In genomic region chr1:207644479-207644851, GRCh38 we compare ENCODE assay signal across 10 cellular contexts. TPM values are rescaled to one million over a fixed set of nuclear protein-coding genes. Genes with fewer than 3 reads are reported as not detected.
DNase-seq lines count a peak whose midpoint lies in the region; ATAC-seq and TF ChIP-seq lines count a peak whose summit lies in the region.
"Had no signal": no experiment of that assay in that cellular context is flagged by ENCODE, and none has a peak within 500 bp of the region (broad histone marks: within the 10 kb centered on the region; RNA-seq: fewer than 3 reads in every experiment).

No MANE protein-coding gene starts in this region.

- DNase-seq in SK-N-SH (no peak), SJCRH30 (no peak), fibroblast of mammary gland (ENCODE audit: low read depth) (no peak), AG20443 (ENCODE audit: low spot score) (no peak), GM19240 (ENCODE audit: insufficient read length, low spot score) (no peak)
- no peak for DNase-seq in stimulated activated effector memory CD8-positive, alpha-beta T cell treated with anti-CD3 and anti-CD28 coated beads, Interleukin-12 subunit alpha, Interleukin-12 subunit beta, amount 100 ng/mL, for 72 hours (ENCODE audit: low spot score in 2 of 2)

- no peaks in the 10 kb centered on the region for H3F3A ChIP-seq in SK-N-SH (replicated peaks; ENCODE audit: insufficient read depth)

- CTCF ChIA-PET in SK-N-SH (lab: Yijun Ruan, JAX), result no interaction called here

- H3K9me3 Mint-ChIP-seq in stimulated activated effector memory CD8-positive, alpha-beta T cell treated with anti-CD3 and anti-CD28 coated beads, Interleukin-12 subunit alpha, Interleukin-12 subunit beta, amount 100 ng/mL, for 72 hours, result no peaks in the 10 kb centered on the region

- H4K20me1 ChIP-seq in SK-N-SH (ENCODE audit: insufficient read depth), result no peaks in the 10 kb centered on the region

- H3K36me3 Mint-ChIP-seq in stimulated activated effector memory CD8-positive, alpha-beta T cell treated with anti-CD3 and anti-CD28 coated beads, Interleukin-12 subunit alpha, Interleukin-12 subunit beta, amount 100 ng/mL, for 72 hours, result no peaks in the 10 kb centered on the region

- POLR2A ChIA-PET in SK-N-SH (lab: Yijun Ruan, JAX), result no interaction called here

- no peaks in the 10 kb centered on the region for H3K9me3 ChIP-seq in SK-N-SH
- no peaks in the 10 kb centered on the region for H3K9me3 ChIP-seq in SJCRH30 (replicated peaks)

- H3K27me3 ChIP-seq in SK-N-SH (ENCODE audit: insufficient read depth) (peaks cover 14% of the 10 kb centered on the region; the same call in 1 of the 2 replicates), SJCRH30 (no peaks in the 10 kb centered on the region)

- ATAC-seq in SK-N-SH treated with all-trans-retinoic acid at 6 μM for 48 hours (no peak), HG03342 (IDR thresholded peaks at IDR 0.05; ENCODE audit: unreplicated experiment) (no peak)
- no peak for ATAC-seq in stimulated activated effector memory CD8-positive, alpha-beta T cell treated with anti-CD3 and anti-CD28 coated beads, Interleukin-12 subunit alpha, Interleukin-12 subunit beta, amount 100 ng/mL, for 72 hours

- no peaks in the 10 kb centered on the region for H3K79me2 ChIP-seq in SK-N-SH (ENCODE audit: insufficient read depth)

- H3K36me3 ChIP-seq in SK-N-SH (replicated peaks in 1 of 2; ENCODE audit: control insufficient read depth in 1 of 2, insufficient read depth in 2 of 2, low read length in 1 of 2) (no peaks in the 10 kb centered on the region), SJCRH30 (no peaks in the 10 kb centered on the region)

- H3K27ac ChIP-seq in SK-N-SH (ENCODE audit: low read depth in 2 of 2, low read length in 1 of 2) (no peak overlapping the region), SJCRH30 (no peak overlapping the region)
- H3K27ac ChIP-seq: 22Rv1 had no signal

- H3K4me3 Mint-ChIP-seq in stimulated activated effector memory CD8-positive, alpha-beta T cell treated with anti-CD3 and anti-CD28 coated beads, Interleukin-12 subunit alpha, Interleukin-12 subunit beta, amount 100 ng/mL, for 72 hours, result peak overlapping the region; percentile 62

- peaks cover 7% of the 10 kb centered on the region for H3K4me1 Mint-ChIP-seq in stimulated activated effector memory CD8-positive, alpha-beta T cell treated with anti-CD3 and anti-CD28 coated beads, Interleukin-12 subunit alpha, Interleukin-12 subunit beta, amount 100 ng/mL, for 72 hours

- TF ChIP-seq CTCF in SK-N-SH (IDR thresholded peaks at IDR 0.05), result no peak
- TF ChIP-seq CTCF in fibroblast of mammary gland (conservative IDR thresholded peaks at IDR 0.05; ENCODE audit: control insufficient read depth, insufficient read depth, low read depth, low read length), result no peak

- 13% methylated on average over 8 of the region's 8 CpGs for WGBS in SK-N-SH (ENCODE audit: low lambda C conversion rate)

- H3K4me3 ChIP-seq in SK-N-SH (ENCODE audit: low read depth in 2 of 2, low read length in 1 of 2), result peak overlapping the region; percentile 54 to 71
- H3K4me3 ChIP-seq in SJCRH30, result peak overlapping the region; percentile 58
- peak overlapping the region; percentile 19 for H3K4me3 ChIP-seq in fibroblast of mammary gland (ENCODE audit: control insufficient read depth, low read depth, low read length)

- no peaks in the 10 kb centered on the region for H3K9me2 ChIP-seq in SK-N-SH

- no peak for TF ChIP-seq RAD21 in SK-N-SH (IDR thresholded peaks at IDR 0.05; ENCODE audit: low read length)

- peaks cover 0 to 4% of the 10 kb centered on the region in 2 experiments; a peak in 1 of 4 replicates for H3K4me1 ChIP-seq in SK-N-SH (ENCODE audit: control insufficient read depth in 1 of 2, insufficient read depth in 2 of 2, low read depth in 1 of 2, low read length in 1 of 2)
- H3K4me1 ChIP-seq in SJCRH30, result no peaks in the 10 kb centered on the region

- no peak overlapping the region for H3K27ac Mint-ChIP-seq in stimulated activated effector memory CD8-positive, alpha-beta T cell treated with anti-CD3 and anti-CD28 coated beads, Interleukin-12 subunit alpha, Interleukin-12 subunit beta, amount 100 ng/mL, for 72 hours

- peak overlapping the region; percentile 93; the same call in 1 of the 2 replicates for H2AFZ ChIP-seq in SK-N-SH (ENCODE audit: low read depth)

- peak overlapping the region; percentile 96 for H3K4me2 ChIP-seq in SK-N-SH

- no peak for TF ChIP-seq EP300 in SK-N-SH (IDR thresholded peaks at IDR 0.05; ENCODE audit: borderline replicate concordance in 1 of 2, low read depth in 1 of 2, low read length in 1 of 2)

- no peak overlapping the region for H3K9ac ChIP-seq in SK-N-SH

TF ChIP-seq in SK-N-SH, 30 proteins besides CTCF, POLR2A, EP300 and RAD21 (continues in another document):
- TF ChIP-seq ZBTB33 (IDR thresholded peaks at IDR 0.05; ENCODE audit: borderline replicate concordance, low read depth), result no peak
- no peak for TF ChIP-seq FOXJ3 (CRISPR knock-in tag; IDR thresholded peaks at IDR 0.05)
- no peak for TF ChIP-seq RCOR1 (IDR thresholded peaks at IDR 0.05; ENCODE audit: low read length)
- TF ChIP-seq TAF1 (IDR thresholded peaks at IDR 0.05; ENCODE audit: borderline replicate concordance, low read depth, low read length), result no peak
- TF ChIP-seq EZH2phosphoT487 (IDR thresholded peaks at IDR 0.05; ENCODE audit: borderline replicate concordance, low read depth), result no peak
- no peak for TF ChIP-seq FOSL2 (IDR thresholded peaks at IDR 0.05; ENCODE audit: borderline replicate concordance, low read depth)
- TF ChIP-seq MEF2A (IDR thresholded peaks at IDR 0.05; ENCODE audit: borderline replicate concordance, low read depth), result no peak
- TF ChIP-seq JUND (IDR thresholded peaks at IDR 0.05), result no peak
- no peak for TF ChIP-seq SIN3A (IDR thresholded peaks at IDR 0.05; ENCODE audit: borderline replicate concordance, low read depth, low read length)
- TF ChIP-seq YY1 (IDR thresholded peaks at IDR 0.05; ENCODE audit: low read depth), result no peak

TF ChIP-seq in SK-N-SH treated with all-trans-retinoic acid at 6 μM for 48 hours, 23 proteins besides CTCF, POLR2A, EP300 and RAD21 (continues in another document):
- no peak for TF ChIP-seq TSHZ2 (CRISPR knock-in tag; IDR thresholded peaks at IDR 0.05)
- no peak for TF ChIP-seq CREB5 (CRISPR knock-in tag; IDR thresholded peaks at IDR 0.05; ENCODE audit: low read depth)
- TF ChIP-seq ESRRG (CRISPR knock-in tag; IDR thresholded peaks at IDR 0.05), result no peak
- no peak for TF ChIP-seq CSRNP3 (CRISPR knock-in tag; IDR thresholded peaks at IDR 0.05)
- TF ChIP-seq CSDC2 (CRISPR knock-in tag; IDR thresholded peaks at IDR 0.05), result no peak
- no peak for TF ChIP-seq ZNF565 (CRISPR knock-in tag; conservative IDR thresholded peaks at IDR 0.05; ENCODE audit: low read depth)
- no peak for TF ChIP-seq TOX (CRISPR knock-in tag; IDR thresholded peaks at IDR 0.05; ENCODE audit: borderline replicate concordance)
- TF ChIP-seq PPARA (CRISPR knock-in tag; IDR thresholded peaks at IDR 0.05; ENCODE audit: borderline replicate concordance), result no peak
- no peak for TF ChIP-seq ZNF70 (CRISPR knock-in tag; IDR thresholded peaks at IDR 0.05)
- no peak for TF ChIP-seq GLIS3 (CRISPR knock-in tag; IDR thresholded peaks at IDR 0.05)
- no peak for TF ChIP-seq ZFP3 (CRISPR knock-in tag; IDR thresholded peaks at IDR 0.05)

RNA-seq across cellular contexts. Expression of gene CR1L, which starts 0.5 kb away (rescaled TPM):
- not detected in 2 replicates for polyA plus RNA-seq in SK-N-SH (2012; rRNA removed)
- polyA plus RNA-seq in SK-N-SH (2012; cell fraction: cytosol; rRNA removed), result not detected in 2 replicates
- polyA plus RNA-seq in SK-N-SH (2012; cell fraction: nucleus; rRNA removed), result not detected in 2 replicates
- not detected in 2 replicates for total RNA-seq in SJCRH30 (2014; rRNA removed; shearing (Covaris generic))
- polyA plus RNA-seq: neural cell had no signal
